ENCODE assay signal across 8 cellular contexts in genomic region chr2:190477563-190478454, GRCh38. TPM values are rescaled to one million over a fixed set of nuclear protein-coding genes. Genes with fewer than 3 reads are reported as not detected.
DNase-seq lines count a peak whose midpoint lies in the region; ATAC-seq, FAIRE-seq and TF ChIP-seq lines count a peak whose summit lies in the region.

No MANE protein-coding gene starts in this region.

- peak; percentile 96 for DNase-seq in G401 (ENCODE audit: low spot score)
- DNase-seq in SHP77 treated with DMSO at 0.1 percent for 48 hours (lab: John Stamatoyannopoulos, UW): peak; percentile 56
- no peak for DNase-seq in heart right ventricle
- DNase-seq in GF-D8 (lab: John Stamatoyannopoulos, UW): no peak
- no peak for DNase-seq in CD14-positive monocyte (ENCODE audit: low spot score)
- no peak for DNase-seq in urothelium cell line (ENCODE audit: low spot score)

- FAIRE-seq in urothelium cell line (lab: Jason Lieb, UNC): no peak

- peaks cover 11% of the 10 kb centered on the region for H3K4me1 Mint-ChIP-seq in CD14-positive monocyte

- peak in 7 of 8 donors; percentile 47 to 85 (median 67) for ATAC-seq in heart right ventricle
- no peak for ATAC-seq in GM19463 (IDR thresholded peaks at IDR 0.05; ENCODE audit: unreplicated experiment)

- WGBS in heart right ventricle, 2 donors: 46 to 60% methylated on average over 4 of the region's 4 CpGs

- no peak overlapping the region for H3K4me3 ChIP-seq in heart right ventricle
- no peak overlapping the region for H3K4me3 ChIP-seq in parathyroid adenoma (ENCODE audit: low read depth, low read length)

- no peak overlapping the region for H3K4me2 ChIP-seq in parathyroid adenoma (ENCODE audit: low read length)

- H3K27ac Mint-ChIP-seq in CD14-positive monocyte: peak overlapping the region in 1 of 7 donors; percentile 21

- no peak overlapping the region for H2AFZ ChIP-seq in parathyroid adenoma

- H3K36me3 ChIP-seq in heart right ventricle (no peaks in the 10 kb centered on the region), parathyroid adenoma (ENCODE audit: control insufficient read depth, insufficient read depth, low read length) (no peaks in the 10 kb centered on the region)

- peaks cover 0 to 27% (median 10%) of the 10 kb centered on the region in 9 donors for H3K4me1 ChIP-seq in heart right ventricle
- no peaks in the 10 kb centered on the region for H3K4me1 ChIP-seq in parathyroid adenoma

- peaks cover 5 to 7% of the 10 kb centered on the region in 2 donors for H3K36me3 Mint-ChIP-seq in CD14-positive monocyte

- H3K27ac ChIP-seq in heart right ventricle (peak overlapping the region in 5 of 10 donors; percentile 15 to 67 (median 26)), parathyroid adenoma (peak overlapping the region; percentile 2)

- no peak for TF ChIP-seq CTCF in heart right ventricle (IDR thresholded peaks at IDR 0.05)
- TF ChIP-seq CTCF in parathyroid adenoma (IDR thresholded peaks at IDR 0.05): no peak
- TF ChIP-seq CTCF in CD14-positive monocyte (IDR thresholded peaks at IDR 0.05): no peak

- peaks cover 5% of the 10 kb centered on the region for H3K79me2 ChIP-seq in parathyroid adenoma

- intact Hi-C loops in heart right ventricle (cut with DNase I): no loop called here
- intact Hi-C loops in CD14-positive monocyte (cut with micrococcal nuclease): no loop called here

- H3K9ac ChIP-seq in parathyroid adenoma: no peak overlapping the region

- in situ Hi-C loops in G401 (cut with HindIII; ENCODE audit: low sequenced_read_pairs): no loop called here

- peaks cover 0 to 1% (median 0%) of the 10 kb centered on the region in 3 donors for H3K27me3 Mint-ChIP-seq in CD14-positive monocyte (ENCODE audit: low read depth in 3 of 3)

- no peak overlapping the region for H3K4me3 Mint-ChIP-seq in CD14-positive monocyte

- H3K27me3 ChIP-seq in heart right ventricle (no peaks in the 10 kb centered on the region), parathyroid adenoma (ENCODE audit: control insufficient read depth, insufficient read depth, low read length) (no peaks in the 10 kb centered on the region)

- H3K9me3 ChIP-seq in heart right ventricle (no peaks in the 10 kb centered on the region), parathyroid adenoma (ENCODE audit: control insufficient read depth, low read length) (no peaks in the 10 kb centered on the region)

- H3K9me3 Mint-ChIP-seq in CD14-positive monocyte: peaks cover 0 to 6% (median 3%) of the 10 kb centered on the region in 7 donors

RNA-seq across cellular contexts. Expression of gene NEMP2, which starts 56.7 kb away (rescaled TPM):
- total RNA-seq in G401 (2014; rRNA removed; shearing (Covaris generic)): 4.9 and 5.1 TPM in 2 replicates
- total RNA-seq in heart right ventricle: 1 to 10 TPM; 2.0 to 4.7 (median 2.7) TPM
- polyA plus RNA-seq in heart right ventricle (under 1 TPM; 0.51 to 0.75 TPM), CD14-positive monocyte (1 to 10 TPM; 1.5 to 2.5 TPM)

Comparison
In these comparisons a context has a peak if more than half of its experiments do, and no peak if none do; other contexts are left out.
1. DNase-seq: peak in G401 (single experiment) and SHP77 treated with DMSO at 0.1 percent for 48 hours (single experiment); none in heart right ventricle (0 of 2), GF-D8 (single experiment), CD14-positive monocyte (single experiment) and urothelium cell line (single experiment).